In the genomic region with DNA sequence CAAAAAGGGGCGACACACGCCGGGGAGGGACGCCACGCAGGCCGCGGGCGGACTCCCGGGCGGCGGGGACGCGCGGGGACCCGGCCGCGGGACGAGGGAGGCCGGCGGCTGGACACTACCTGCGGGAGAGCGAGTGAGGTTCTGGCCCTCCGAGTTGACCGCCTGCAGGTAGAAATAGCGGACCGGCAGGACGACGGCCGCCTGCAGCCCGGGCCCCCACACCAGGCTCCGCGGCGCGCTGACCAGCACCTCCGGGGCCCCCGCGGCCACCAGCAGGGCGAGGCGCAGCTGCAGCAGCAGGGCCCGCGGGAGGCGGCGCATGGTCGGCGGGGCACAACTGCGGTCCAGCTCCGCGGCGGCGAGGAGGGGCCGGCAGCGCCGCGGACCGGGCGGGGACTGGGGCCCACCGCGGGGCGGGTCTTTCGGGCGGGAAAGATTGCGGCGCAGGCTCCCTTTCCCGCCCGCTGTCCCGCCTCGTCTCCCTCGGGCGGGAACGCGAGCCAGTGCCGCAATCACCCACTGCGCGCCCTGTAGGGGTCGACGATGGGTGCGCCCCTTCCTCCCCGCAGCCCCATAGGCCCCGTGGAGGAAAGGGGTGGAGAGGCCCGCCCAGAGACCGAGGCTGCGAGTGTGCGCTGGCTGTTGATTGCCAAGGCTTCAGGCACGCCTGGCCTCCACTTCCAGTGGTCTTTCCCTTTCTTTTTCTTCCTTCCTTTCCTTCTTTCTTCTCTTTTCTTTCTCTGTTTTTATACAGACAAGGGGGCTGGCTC, we compare ENCODE assay signal across 8 cellular contexts. TPM values are rescaled to one million over a fixed set of nuclear protein-coding genes. Genes with fewer than 3 reads are reported as not detected.
DNase-seq lines count a peak whose midpoint lies in the region; ATAC-seq and TF ChIP-seq lines count a peak whose summit lies in the region.

A gene with protein sequence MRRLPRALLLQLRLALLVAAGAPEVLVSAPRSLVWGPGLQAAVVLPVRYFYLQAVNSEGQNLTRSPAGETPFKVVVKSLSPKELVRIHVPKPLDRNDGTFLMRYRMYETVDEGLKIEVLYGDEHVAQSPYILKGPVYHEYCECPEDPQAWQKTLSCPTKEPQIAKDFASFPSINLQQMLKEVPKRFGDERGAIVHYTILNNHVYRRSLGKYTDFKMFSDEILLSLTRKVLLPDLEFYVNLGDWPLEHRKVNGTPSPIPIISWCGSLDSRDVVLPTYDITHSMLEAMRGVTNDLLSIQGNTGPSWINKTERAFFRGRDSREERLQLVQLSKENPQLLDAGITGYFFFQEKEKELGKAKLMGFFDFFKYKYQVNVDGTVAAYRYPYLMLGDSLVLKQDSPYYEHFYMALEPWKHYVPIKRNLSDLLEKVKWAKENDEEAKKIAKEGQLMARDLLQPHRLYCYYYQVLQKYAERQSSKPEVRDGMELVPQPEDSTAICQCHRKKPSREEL (minus strand): TSS at position 339 of the 770 bp plus-strand sequence. CDS start 18 bp downstream, at position 321.

- CTCF ChIA-PET in activated CD4-positive, alpha-beta memory T cell treated with anti-CD3 and anti-CD28 coated beads, Interleukin-2, amount 10 ng/mL, durations not matched to agents 7 days and 5 days (lab: Charles Lee) = interaction anchor here (0.6 kb wide), 1 partner anchor 150 kb away, joined by 3 read pairs; no protein-coding TSS in a partner anchor

- H3K27ac Mint-ChIP-seq in activated CD4-positive, alpha-beta memory T cell treated with anti-CD3 and anti-CD28 coated beads, Interleukin-2, amount 10 ng/mL, durations not matched to agents 7 days and 5 days = peak within 1 kb of the TSS; percentile 100

- H3K4me1 ChIP-seq in lower lobe of right lung = peaks cover 5% of the 10 kb centered on the region

- H3K4me3 ChIP-seq in lower lobe of right lung = peak within 1 kb of the TSS; percentile 78

- no peak for TF ChIP-seq CTCF in lower lobe of right lung (IDR thresholded peaks at IDR 0.05)

- H3K36me3 ChIP-seq in lower lobe of right lung = no peaks in the 10 kb centered on the region

- H3K4me3 Mint-ChIP-seq in activated CD4-positive, alpha-beta memory T cell treated with anti-CD3 and anti-CD28 coated beads, Interleukin-2, amount 10 ng/mL, durations not matched to agents 7 days and 5 days = peak within 1 kb of the TSS; percentile 100

- no peaks in the 10 kb centered on the region for H3K27me3 ChIP-seq in lower lobe of right lung (ENCODE audit: low read depth)

- POLR2A ChIA-PET in activated CD4-positive, alpha-beta memory T cell treated with anti-CD3 and anti-CD28 coated beads, Interleukin-2, amount 10 ng/mL, durations not matched to agents 7 days and 5 days (lab: Charles Lee) = interaction anchor here (0.8 to 2.8 kb wide), 10 partner anchors 9 to 356 kb away, joined by 3 to 25 read pairs (median 4); partner anchors contain the start of genes ATM, C11orf65, EXPH5 and NPAT

- peaks cover 17% of the 10 kb centered on the region for H3K36me3 Mint-ChIP-seq in activated CD4-positive, alpha-beta memory T cell treated with anti-CD3 and anti-CD28 coated beads, Interleukin-2, amount 10 ng/mL, durations not matched to agents 7 days and 5 days (ENCODE audit: low read depth)

- DNase-seq in AG08395 (ENCODE audit: low spot score) = peak; percentile 51
- DNase-seq in NCI-H510A treated with DMSO at 0.1 percent for 48 hours (lab: John Stamatoyannopoulos, UW) = peak; percentile 53
- DNase-seq in activated CD4-positive, alpha-beta memory T cell treated with anti-CD3 and anti-CD28 coated beads, Interleukin-2, amount 10 ng/mL, durations not matched to agents 7 days and 5 days = peak; percentile 55
- peak; percentile 27 for DNase-seq in effector CD4-positive, alpha-beta T cell
- peak; percentile 67 for DNase-seq in lower lobe of right lung
- peak; percentile 22 to 37 for DNase-seq in stimulated activated CD4-positive, alpha-beta T cell treated with anti-CD3 and anti-CD28 coated beads, Interleukin-4, amount 100 ng/mL, for 48 hours (ENCODE audit: low read depth in 2 of 2)

- no peaks in the 10 kb centered on the region for H3K9me3 ChIP-seq in lower lobe of right lung

- peak; percentile 62 for ATAC-seq in GM18868 (IDR thresholded peaks at IDR 0.05; ENCODE audit: unreplicated experiment)
- ATAC-seq in HG03095 (IDR thresholded peaks at IDR 0.05; ENCODE audit: unreplicated experiment) = peak; percentile 60
- peak; percentile 82 to 87 for ATAC-seq in lower lobe of right lung

- H3K9me3 Mint-ChIP-seq in activated CD4-positive, alpha-beta memory T cell treated with anti-CD3 and anti-CD28 coated beads, Interleukin-2, amount 10 ng/mL, durations not matched to agents 7 days and 5 days = no peaks in the 10 kb centered on the region

- H3K27ac ChIP-seq in lower lobe of right lung = peak within 1 kb of the TSS; percentile 94

- intact Hi-C loops in lower lobe of right lung (cut with DNase I) = no loop called here

- H3K4me1 Mint-ChIP-seq in activated CD4-positive, alpha-beta memory T cell treated with anti-CD3 and anti-CD28 coated beads, Interleukin-2, amount 10 ng/mL, durations not matched to agents 7 days and 5 days = peaks cover 31% of the 10 kb centered on the region

- no peaks in the 10 kb centered on the region for H3K27me3 Mint-ChIP-seq in activated CD4-positive, alpha-beta memory T cell treated with anti-CD3 and anti-CD28 coated beads, Interleukin-2, amount 10 ng/mL, durations not matched to agents 7 days and 5 days

RNA-seq across cellular contexts. Expression of the gene that starts here (rescaled TPM):
- total RNA-seq in activated CD4-positive, alpha-beta memory T cell treated with anti-CD3 and anti-CD28 coated beads, Interleukin-2, amount 10 ng/mL, durations not matched to agents 7 days and 5 days = 10 to 100 TPM; 20.7 to 23.0 TPM
- total RNA-seq in lower lobe of right lung = 19.1 TPM

Comparison
In these comparisons a context has a peak if more than half of its experiments do, and no peak if none do; other contexts are left out.
1. Peak in every context shown above with its lines: DNase-seq, ATAC-seq, H3K4me3 ChIP-seq and H3K27ac ChIP-seq.